Comparison of ENCODE assay signal across 9 cellular contexts in genomic region chr3:64244011-64244942, GRCh38. TPM values are rescaled to one million over a fixed set of nuclear protein-coding genes. Genes with fewer than 3 reads are reported as not detected.
DNase-seq lines count a peak whose midpoint lies in the region; ATAC-seq and TF ChIP-seq lines count a peak whose summit lies in the region.
"Had no signal": no experiment of that assay in that cellular context is flagged by ENCODE, and none has a peak within 500 bp of the region (broad histone marks: within the 10 kb centered on the region; RNA-seq: fewer than 3 reads in every experiment).

No MANE protein-coding gene starts in this region.

- TF ChIP-seq CTCF in AG09319 (IDR thresholded peaks at IDR 0.05; ENCODE audit: low read depth, low read length), result peak; percentile 36
- peak; percentile 52; the same call in 1 of the 2 replicates for TF ChIP-seq CTCF in OCI-LY1 (IDR thresholded peaks at IDR 0.05; ENCODE audit: low read length)
- TF ChIP-seq CTCF in fibroblast of pulmonary artery (IDR thresholded peaks at IDR 0.05; ENCODE audit: low read length, missing control alignments), result peak; percentile 49

- ATAC-seq in HG03460 (IDR thresholded peaks at IDR 0.05; ENCODE audit: unreplicated experiment), result no peak

- H3K4me2 ChIP-seq in OCI-LY1 (ENCODE audit: low read length), result no peak overlapping the region

- H3K4me3 ChIP-seq in OCI-LY1 (ENCODE audit: low read depth, low read length, poor library complexity, severe bottlenecking) (no peak overlapping the region), fibroblast of pulmonary artery (replicated peaks; ENCODE audit: low read depth, low read length) (no peak overlapping the region)

- no peaks in the 10 kb centered on the region for H3F3A ChIP-seq in OCI-LY1 (ENCODE audit: insufficient read depth, low read length)

- H3K27ac ChIP-seq in OCI-LY1 (ENCODE audit: low read depth, low read length, poor library complexity, severe bottlenecking), result no peak overlapping the region

- H3K79me2 ChIP-seq in OCI-LY1 (ENCODE audit: insufficient read depth, low read length), result no peaks in the 10 kb centered on the region

- DNase-seq in AG09319 (ENCODE audit: extremely low read depth, low read depth) (no peak), HCEC 1CT (peak; percentile 60), fibroblast of pulmonary artery (ENCODE audit: low read depth) (no peak), hepatic stellate cell (ENCODE audit: low spot score) (no peak), SK-N-DZ (ENCODE audit: low spot score) (no peak)
- no peak for DNase-seq in activated CD4-positive, CD25-positive, alpha-beta regulatory T cell (lab: John Stamatoyannopoulos, UW)
- DNase-seq: NCI-H510A treated with DMSO at 0.1 percent for 48 hours had no signal

- H2AFZ ChIP-seq in OCI-LY1 (ENCODE audit: low read length), result no peak overlapping the region

- no peaks in the 10 kb centered on the region for H3K9me2 ChIP-seq in OCI-LY1 (ENCODE audit: low read depth, low read length)

- no peaks in the 10 kb centered on the region for H4K20me1 ChIP-seq in OCI-LY1 (ENCODE audit: insufficient read depth, low read length)

- no peaks in the 10 kb centered on the region for H3K36me3 ChIP-seq in OCI-LY1 (ENCODE audit: insufficient read depth, low read length)

- H3K4me1 ChIP-seq in OCI-LY1 (ENCODE audit: insufficient read depth, low read length, severe bottlenecking), result no peaks in the 10 kb centered on the region

- no peaks in the 10 kb centered on the region for H3K9me3 ChIP-seq in OCI-LY1 (ENCODE audit: low read length)

- H3K27me3 ChIP-seq in OCI-LY1 (ENCODE audit: insufficient read depth, low read length), result no peaks in the 10 kb centered on the region

- H3K9ac ChIP-seq in OCI-LY1 (ENCODE audit: low read length), result no peak overlapping the region

RNA-seq across cellular contexts. Expression of gene PRICKLE2, which starts 19.0 kb away (rescaled TPM):
- 0.03 and 0.09 TPM in 2 replicates for polyA plus RNA-seq in SK-N-DZ (2014; cell fraction: cytosol; rRNA removed)
- not detected in 2 replicates for polyA plus RNA-seq in SK-N-DZ (2014; cell fraction: nucleus; rRNA removed)
